ENCODE assay signal across 1 cellular context in genomic region chr5:697303-697702, GRCh38. TPM values are rescaled to one million over a fixed set of nuclear protein-coding genes. Genes with fewer than 3 reads are reported as not detected.
"Had no signal": no experiment of that assay in that cellular context is flagged by ENCODE, and none has a peak within 500 bp of the region (broad histone marks: within the 10 kb centered on the region; RNA-seq: fewer than 3 reads in every experiment).

No MANE protein-coding gene starts in this region.

RNA-seq across cellular contexts. Expression of gene TPPP, which starts 4.2 kb away (rescaled TPM):
- total RNA-seq: activated T-helper 1 cell treated with anti-CD3 and anti-CD28 coated beads, Interleukin-12 subunit alpha, Interleukin-12 subunit beta, Interleukin-2, Interleukin-4 antibody, amounts not matched to agents 30 ng/mL and 10 ng/mL and 1 ng/mL, durations not matched to agents 14 hours and 24 hours and 36 hours had no signal
